30 cellular contexts compared by ENCODE assay signal in the genomic region with DNA sequence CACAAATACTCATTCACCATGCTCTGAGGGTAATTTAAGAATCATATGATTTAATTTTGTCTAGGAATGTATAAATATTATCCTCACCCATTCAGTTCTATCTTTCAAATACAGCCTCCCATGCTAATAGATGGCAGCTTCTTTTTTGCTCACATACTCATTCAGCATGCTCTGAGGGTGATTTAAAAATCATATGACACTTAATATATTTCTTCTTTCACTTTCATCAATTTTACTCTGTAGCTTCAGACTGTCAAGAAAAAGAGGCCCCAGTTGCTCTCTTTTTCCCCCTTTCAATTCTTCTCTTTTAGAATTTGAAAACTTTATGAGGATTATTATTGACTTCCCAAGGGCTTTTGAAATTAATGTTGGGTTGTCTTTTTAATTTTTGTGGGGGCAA.
"Had no signal": no experiment of that assay in that cellular context is flagged by ENCODE, and none has a peak within 500 bp of the region (broad histone marks: within the 10 kb centered on the region; RNA-seq: fewer than 3 reads in every experiment).

No MANE protein-coding gene starts in this region.

- H3K36me3 ChIP-seq: ascending aorta, breast epithelium, esophagus muscularis mucosa, gastrocnemius medialis had no signal

- H3K4me1 ChIP-seq: ascending aorta, breast epithelium, foreskin keratinocyte had no signal

- H3K4me3 Mint-ChIP-seq: activated CD4-positive, alpha-beta memory T cell treated with anti-CD3 and anti-CD28 coated beads for 36 hours; activated CD4-positive, alpha-beta T cell treated with anti-CD3 and anti-CD28 coated beads for 36 hours; activated CD4-positive, alpha-beta T cell treated with anti-CD3 and anti-CD28 coated beads, Interleukin-2, amount 10 ng/mL, durations not matched to agents 24 days and 14 days; activated CD8-positive, alpha-beta memory T cell treated with anti-CD3 and anti-CD28 coated beads, Interleukin-2, amount 10 ng/mL, durations not matched to agents 7 days and 5 days; activated CD8-positive, alpha-beta T cell treated with anti-CD3 and anti-CD28 coated beads, Interleukin-2, amount 10 ng/mL, durations not matched to agents 7 days and 5 days; activated naive CD4-positive, alpha-beta T cell treated with anti-CD3 and anti-CD28 coated beads for 36 hours; activated naive CD4-positive, alpha-beta T cell treated with anti-CD3 and anti-CD28 coated beads, Interleukin-2, amount 50 U/mL, for 24 hours; activated naive CD8-positive, alpha-beta T cell treated with anti-CD3 and anti-CD28 coated beads, Interleukin-2, amount 10 ng/mL, durations not matched to agents 7 days and 5 days; activated T-helper 1 cell treated with anti-CD3 and anti-CD28 coated beads, Interleukin-12 subunit alpha, Interleukin-12 subunit beta, Interleukin-2, Interleukin-4 antibody, amounts not matched to agents 30 ng/mL and 10 ng/mL and 1 ng/mL, durations not matched to agents 14 hours and 24 hours and 36 hours; brain; central memory CD8-positive, alpha-beta T cell; dendritic cell treated with granulocyte-macrophage colony-stimulating factor and Interleukin-4, amounts not matched to agents 40 ng/mL and 50 ng/mL, for 4 days had no signal

- H3K4me1 Mint-ChIP-seq: activated CD4-positive, alpha-beta T cell treated with anti-CD3 and anti-CD28 coated beads for 36 hours; activated CD4-positive, alpha-beta T cell treated with anti-CD3 and anti-CD28 coated beads, Interleukin-2, amount 10 ng/mL, durations not matched to agents 24 days and 14 days; activated CD8-positive, alpha-beta memory T cell treated with anti-CD3 and anti-CD28 coated beads, Interleukin-2, amount 10 ng/mL, durations not matched to agents 7 days and 5 days; activated naive CD4-positive, alpha-beta T cell treated with anti-CD3 and anti-CD28 coated beads, Interleukin-2, amount 50 U/mL, for 24 hours; activated naive CD8-positive, alpha-beta T cell treated with anti-CD3 and anti-CD28 coated beads, Interleukin-2, amount 10 ng/mL, durations not matched to agents 7 days and 5 days; central memory CD8-positive, alpha-beta T cell had no signal

- H3K27me3 ChIP-seq: ascending aorta, breast epithelium, dorsolateral prefrontal cortex, esophagus muscularis mucosa, foreskin keratinocyte, gastrocnemius medialis had no signal

- H3K9me3 ChIP-seq: ascending aorta, breast epithelium, esophagus muscularis mucosa, gastrocnemius medialis had no signal

- H3K9me3 Mint-ChIP-seq: activated CD4-positive, alpha-beta memory T cell treated with anti-CD3 and anti-CD28 coated beads for 36 hours; activated CD4-positive, alpha-beta T cell treated with anti-CD3 and anti-CD28 coated beads, Interleukin-2, amount 10 ng/mL, durations not matched to agents 24 days and 14 days; activated naive CD4-positive, alpha-beta T cell treated with anti-CD3 and anti-CD28 coated beads for 36 hours; activated naive CD4-positive, alpha-beta T cell treated with anti-CD3 and anti-CD28 coated beads, Interleukin-2, amount 50 U/mL, for 24 hours; activated naive CD8-positive, alpha-beta T cell treated with anti-CD3 and anti-CD28 coated beads, Interleukin-2, amount 10 ng/mL, durations not matched to agents 7 days and 5 days; activated T-helper 1 cell treated with anti-CD3 and anti-CD28 coated beads, Interleukin-12 subunit alpha, Interleukin-12 subunit beta, Interleukin-2, Interleukin-4 antibody, amounts not matched to agents 30 ng/mL and 10 ng/mL and 1 ng/mL, durations not matched to agents 14 hours and 24 hours and 36 hours; activated T-helper 2 cell treated with anti-CD3 and anti-CD28 coated beads, Interferon-gamma antibody, Interleukin-2, Interleukin-4, amounts not matched to agents 10 μg/mL and 5 μg/mL and 100 μg/mL, durations not matched to agents 14 hours and 24 hours and 36 hours; brain; central memory CD8-positive, alpha-beta T cell; dendritic cell treated with granulocyte-macrophage colony-stimulating factor and Interleukin-4, amounts not matched to agents 40 ng/mL and 50 ng/mL, for 4 days had no signal

- DNase-seq: activated CD4-positive, alpha-beta memory T cell treated with anti-CD3 and anti-CD28 coated beads for 36 hours; activated CD4-positive, alpha-beta T cell treated with anti-CD3 and anti-CD28 coated beads for 36 hours; activated CD4-positive, alpha-beta T cell treated with anti-CD3 and anti-CD28 coated beads, Interleukin-2, amount 10 ng/mL, durations not matched to agents 24 days and 14 days; activated CD4-positive, CD25-positive, alpha-beta regulatory T cell; activated CD4-positive, CD25-positive, alpha-beta regulatory T cell treated with anti-CD3 and anti-CD28 coated beads, Interleukin-2, amount 50 U/mL, for 72 hours; activated CD8-positive, alpha-beta memory T cell treated with anti-CD3 and anti-CD28 coated beads, Interleukin-2, amount 10 ng/mL, durations not matched to agents 7 days and 5 days; activated CD8-positive, alpha-beta memory T cell treated with anti-CD3 and anti-CD28 coated beads, Interleukin-2, amount 50 U/mL, for 4 hours; activated CD8-positive, alpha-beta T cell treated with anti-CD3 and anti-CD28 coated beads, Interleukin-2, amount 10 ng/mL, durations not matched to agents 7 days and 5 days; activated effector memory CD4-positive, alpha-beta T cell treated with anti-CD3 and anti-CD28 coated beads, Interleukin-2, amount 50 U/mL, for 16 hours; activated naive CD4-positive, alpha-beta T cell treated with anti-CD3 and anti-CD28 coated beads for 36 hours; activated naive CD8-positive, alpha-beta T cell treated with anti-CD3 and anti-CD28 coated beads, Interleukin-2, amount 10 ng/mL, durations not matched to agents 7 days and 5 days; activated T-cell treated with anti-CD3 and anti-CD28 coated beads, Interleukin-2, amount 50 U/mL, for 1 hour; activated T-cell treated with anti-CD3 and anti-CD28 coated beads, Interleukin-2, amount 50 U/mL, for 48 hours; dorsolateral prefrontal cortex; effector memory CD4-positive, alpha-beta T cell; erythroblast; foreskin keratinocyte; gastrocnemius medialis; glutamatergic neuron; T-helper 2 cell had no signal

- ATAC-seq: activated CD4-positive, alpha-beta T cell treated with anti-CD3 and anti-CD28 coated beads for 36 hours; activated CD8-positive, alpha-beta memory T cell treated with anti-CD3 and anti-CD28 coated beads, Interleukin-2, amount 10 ng/mL, durations not matched to agents 7 days and 5 days; activated CD8-positive, alpha-beta T cell treated with anti-CD3 and anti-CD28 coated beads, Interleukin-2, amount 10 ng/mL, durations not matched to agents 7 days and 5 days; foreskin keratinocyte; gastrocnemius medialis had no signal

- H3K27ac ChIP-seq: ascending aorta, breast epithelium, coronary artery, dorsolateral prefrontal cortex, esophagus muscularis mucosa, foreskin keratinocyte, gastrocnemius medialis had no signal

- H3K27me3 Mint-ChIP-seq: activated CD4-positive, alpha-beta memory T cell treated with anti-CD3 and anti-CD28 coated beads for 36 hours; activated CD4-positive, alpha-beta T cell treated with anti-CD3 and anti-CD28 coated beads for 36 hours; activated CD4-positive, alpha-beta T cell treated with anti-CD3 and anti-CD28 coated beads, Interleukin-2, amount 10 ng/mL, durations not matched to agents 24 days and 14 days; activated CD8-positive, alpha-beta memory T cell treated with anti-CD3 and anti-CD28 coated beads, Interleukin-2, amount 10 ng/mL, durations not matched to agents 7 days and 5 days; activated naive CD4-positive, alpha-beta T cell treated with anti-CD3 and anti-CD28 coated beads, Interleukin-2, amount 50 U/mL, for 24 hours; activated naive CD8-positive, alpha-beta T cell treated with anti-CD3 and anti-CD28 coated beads, Interleukin-2, amount 10 ng/mL, durations not matched to agents 7 days and 5 days; brain; central memory CD8-positive, alpha-beta T cell; dendritic cell treated with granulocyte-macrophage colony-stimulating factor and Interleukin-4, amounts not matched to agents 40 ng/mL and 50 ng/mL, for 4 days had no signal

- H3K27ac Mint-ChIP-seq: activated CD4-positive, alpha-beta memory T cell treated with anti-CD3 and anti-CD28 coated beads for 36 hours; activated CD4-positive, alpha-beta T cell treated with anti-CD3 and anti-CD28 coated beads for 36 hours; activated CD4-positive, alpha-beta T cell treated with anti-CD3 and anti-CD28 coated beads, Interleukin-2, amount 10 ng/mL, durations not matched to agents 24 days and 14 days; activated CD8-positive, alpha-beta memory T cell treated with anti-CD3 and anti-CD28 coated beads, Interleukin-2, amount 10 ng/mL, durations not matched to agents 7 days and 5 days; activated CD8-positive, alpha-beta T cell treated with anti-CD3 and anti-CD28 coated beads, Interleukin-2, amount 10 ng/mL, durations not matched to agents 7 days and 5 days; activated naive CD4-positive, alpha-beta T cell treated with anti-CD3 and anti-CD28 coated beads for 36 hours; activated naive CD4-positive, alpha-beta T cell treated with anti-CD3 and anti-CD28 coated beads, Interleukin-2, amount 50 U/mL, for 24 hours; activated naive CD8-positive, alpha-beta T cell treated with anti-CD3 and anti-CD28 coated beads, Interleukin-2, amount 10 ng/mL, durations not matched to agents 7 days and 5 days; activated T-helper 1 cell treated with anti-CD3 and anti-CD28 coated beads, Interleukin-12 subunit alpha, Interleukin-12 subunit beta, Interleukin-2, Interleukin-4 antibody, amounts not matched to agents 30 ng/mL and 10 ng/mL and 1 ng/mL, durations not matched to agents 14 hours and 24 hours and 36 hours; activated T-helper 2 cell treated with anti-CD3 and anti-CD28 coated beads, Interferon-gamma antibody, Interleukin-2, Interleukin-4, amounts not matched to agents 10 μg/mL and 5 μg/mL and 100 μg/mL, durations not matched to agents 14 hours and 24 hours and 36 hours; dendritic cell treated with granulocyte-macrophage colony-stimulating factor and Interleukin-4, amounts not matched to agents 40 ng/mL and 50 ng/mL, for 4 days had no signal

- H3K4me3 ChIP-seq: ascending aorta, breast epithelium, coronary artery, dorsolateral prefrontal cortex, esophagus muscularis mucosa, gastrocnemius medialis had no signal

- H3K36me3 Mint-ChIP-seq: activated CD4-positive, alpha-beta memory T cell treated with anti-CD3 and anti-CD28 coated beads for 36 hours; activated CD8-positive, alpha-beta memory T cell treated with anti-CD3 and anti-CD28 coated beads, Interleukin-2, amount 10 ng/mL, durations not matched to agents 7 days and 5 days; activated naive CD4-positive, alpha-beta T cell treated with anti-CD3 and anti-CD28 coated beads, Interleukin-2, amount 50 U/mL, for 24 hours; activated naive CD8-positive, alpha-beta T cell treated with anti-CD3 and anti-CD28 coated beads, Interleukin-2, amount 10 ng/mL, durations not matched to agents 7 days and 5 days; brain had no signal
